18 cellular contexts compared by ENCODE assay signal in genomic region chrX:150989420-150989819, GRCh38. TPM values are rescaled to one million over a fixed set of nuclear protein-coding genes. Genes with fewer than 3 reads are reported as not detected.
DNase-seq lines count a peak whose midpoint lies in the region; ATAC-seq, FAIRE-seq and TF ChIP-seq lines count a peak whose summit lies in the region.
"Had no signal": no experiment of that assay in that cellular context is flagged by ENCODE, and none has a peak within 500 bp of the region (broad histone marks: within the 10 kb centered on the region; RNA-seq: fewer than 3 reads in every experiment).

No MANE protein-coding gene starts in this region.

- peaks cover 4% of the 10 kb centered on the region for H3K27me3 Mint-ChIP-seq in neural crest cell (ENCODE audit: low read depth)
- H3K27me3 Mint-ChIP-seq in activated T-helper 1 cell treated with anti-CD3 and anti-CD28 coated beads, Interleukin-12 subunit alpha, Interleukin-12 subunit beta, Interleukin-2, Interleukin-4 antibody, amounts not matched to agents 30 ng/mL and 10 ng/mL and 1 ng/mL, durations not matched to agents 14 hours and 24 hours and 36 hours (ENCODE audit: insufficient read depth): no peaks in the 10 kb centered on the region

- peak overlapping the region; percentile 64 for H3K4me3 Mint-ChIP-seq in neural crest cell
- no peak overlapping the region for H3K4me3 Mint-ChIP-seq in activated T-helper 1 cell treated with anti-CD3 and anti-CD28 coated beads, Interleukin-12 subunit alpha, Interleukin-12 subunit beta, Interleukin-2, Interleukin-4 antibody, amounts not matched to agents 30 ng/mL and 10 ng/mL and 1 ng/mL, durations not matched to agents 14 hours and 24 hours and 36 hours
- H3K4me3 Mint-ChIP-seq: CD4-positive, alpha-beta T cell had no signal

- H3K9me3 Mint-ChIP-seq in neural crest cell: no peaks in the 10 kb centered on the region
- H3K9me3 Mint-ChIP-seq in activated T-helper 1 cell treated with anti-CD3 and anti-CD28 coated beads, Interleukin-12 subunit alpha, Interleukin-12 subunit beta, Interleukin-2, Interleukin-4 antibody, amounts not matched to agents 30 ng/mL and 10 ng/mL and 1 ng/mL, durations not matched to agents 14 hours and 24 hours and 36 hours: no peaks in the 10 kb centered on the region
- H3K9me3 Mint-ChIP-seq: CD4-positive, alpha-beta T cell; IgD-negative memory B cell had no signal

- TF ChIP-seq RAD21 in A549 (conservative IDR thresholded peaks at IDR 0.05 in 1 of 2, IDR thresholded peaks at IDR 0.05 in 1 of 2) (no peak), GM12878 (IDR thresholded peaks at IDR 0.05; ENCODE audit: insufficient read depth, low read depth, low read length) (no peak)

- H3K27ac ChIP-seq in A549 (no peak overlapping the region), DND-41 (ENCODE audit: low read length) (no peak overlapping the region), GM12878 (ENCODE audit: control insufficient read depth, insufficient read depth) (no peak overlapping the region), Karpas-422 (ENCODE audit: low read length) (no peak overlapping the region)

- H2AFZ ChIP-seq in DND-41 (ENCODE audit: low read depth, low read length): no peak overlapping the region
- H2AFZ ChIP-seq in GM12878 (ENCODE audit: control insufficient read depth, low read depth, low read length): no peak overlapping the region
- no peak overlapping the region for H2AFZ ChIP-seq in Karpas-422 (ENCODE audit: low read length)

- ATAC-seq in A549 (peak in 1 of 2 experiments; percentile 13; a peak in 1 of 6 replicates), DND-41 (ENCODE audit: insufficient read depth, low read depth) (peak; percentile 44), GM12878 (no peak)

- H3K4me1 Mint-ChIP-seq in neural crest cell: peaks cover 14% of the 10 kb centered on the region
- H3K4me1 Mint-ChIP-seq in activated T-helper 1 cell treated with anti-CD3 and anti-CD28 coated beads, Interleukin-12 subunit alpha, Interleukin-12 subunit beta, Interleukin-2, Interleukin-4 antibody, amounts not matched to agents 30 ng/mL and 10 ng/mL and 1 ng/mL, durations not matched to agents 14 hours and 24 hours and 36 hours (ENCODE audit: low read depth): peaks cover 6% of the 10 kb centered on the region
- H3K4me1 Mint-ChIP-seq: IgD-negative memory B cell had no signal

- no peak for TF ChIP-seq POLR2A in A549 (IDR thresholded peaks at IDR 0.05; ENCODE audit: low read length)
- TF ChIP-seq POLR2A in GM12878 (IDR thresholded peaks at IDR 0.05; ENCODE audit: low read depth, low read length): no peak

- CTCF ChIA-PET in A549 (lab: Yijun Ruan, JAX): interaction anchor here (0.9 to 1.2 kb wide), 2 partner anchors 43 to 217 kb away, joined by 3 read pairs; no protein-coding TSS in a partner anchor
- CTCF ChIA-PET in GM12878 (lab: Yijun Ruan, JAX): no interaction called here

- H3K36me3 Mint-ChIP-seq in neural crest cell (ENCODE audit: low read depth): peaks cover 31% of the 10 kb centered on the region
- H3K36me3 Mint-ChIP-seq in activated T-helper 1 cell treated with anti-CD3 and anti-CD28 coated beads, Interleukin-12 subunit alpha, Interleukin-12 subunit beta, Interleukin-2, Interleukin-4 antibody, amounts not matched to agents 30 ng/mL and 10 ng/mL and 1 ng/mL, durations not matched to agents 14 hours and 24 hours and 36 hours (ENCODE audit: low read depth): peaks cover 15% of the 10 kb centered on the region
- H3K36me3 Mint-ChIP-seq: IgD-negative memory B cell had no signal

- H3K4me2 ChIP-seq in A549 (no peak overlapping the region), DND-41 (ENCODE audit: insufficient read depth, low read length) (no peak overlapping the region), GM12878 (ENCODE audit: control insufficient read depth, insufficient read depth) (no peak overlapping the region), Karpas-422 (ENCODE audit: low read depth, low read length, poor library complexity, severe bottlenecking) (no peak overlapping the region)

- no peaks in the 10 kb centered on the region for H3K27me3 ChIP-seq in DND-41 (ENCODE audit: insufficient read depth, low read length, poor library complexity)
- no peaks in the 10 kb centered on the region for H3K27me3 ChIP-seq in GM12878 (replicated peaks in 1 of 2; ENCODE audit: control insufficient read depth in 2 of 2, insufficient read depth in 2 of 2, low read length in 1 of 2)
- H3K27me3 ChIP-seq in Karpas-422 (ENCODE audit: low read length): no peaks in the 10 kb centered on the region
- H3K27me3 ChIP-seq: BE2C had no signal

- no peak for FAIRE-seq in A549 (lab: Jason Lieb, UNC)
- peak; percentile 56 for FAIRE-seq in GM12878 (lab: Jason Lieb, UNC)
- FAIRE-seq: G401.6, HepG2 had no signal

- H3K9ac ChIP-seq in DND-41 (ENCODE audit: low read depth, low read length) (no peak overlapping the region), GM12878 (ENCODE audit: control insufficient read depth, insufficient read depth, low read length) (no peak overlapping the region), Karpas-422 (ENCODE audit: low read length) (no peak overlapping the region)

- TF ChIP-seq CTCF in A549 (IDR thresholded peaks at IDR 0.05) (no peak), DND-41 (IDR thresholded peaks at IDR 0.05; ENCODE audit: borderline replicate concordance, extremely low read depth, low read length, poor library complexity, severe bottlenecking) (no peak), GM12878 (IDR thresholded peaks at IDR 0.05 in 2 of 3, conservative IDR thresholded peaks at IDR 0.05 in 1 of 3; ENCODE audit: control insufficient read depth in 2 of 3, extremely low read depth in 1 of 3, insufficient read depth in 1 of 3, low read depth in 3 of 3, low read length in 3 of 3) (no peak), neural crest cell (conservative IDR thresholded peaks at IDR 0.05) (no peak)

- peaks cover 29% of the 10 kb centered on the region for H3K36me3 ChIP-seq in DND-41 (ENCODE audit: insufficient read depth, low read length)
- H3K36me3 ChIP-seq in GM12878 (ENCODE audit: control insufficient read depth in 2 of 2, insufficient read depth in 2 of 2, low read length in 1 of 2): no peaks in the 10 kb centered on the region; a peak in 2 of 4 replicates
- no peaks in the 10 kb centered on the region for H3K36me3 ChIP-seq in Karpas-422 (ENCODE audit: insufficient read depth, low read length)

- H3K9me3 ChIP-seq in A549 (no peaks in the 10 kb centered on the region), DND-41 (ENCODE audit: insufficient read depth, low read length, severe bottlenecking) (no peaks in the 10 kb centered on the region), GM12878 (replicated peaks; ENCODE audit: control insufficient read depth, insufficient read depth, low read length) (no peaks in the 10 kb centered on the region; the same call in 2 of the 3 replicates), Karpas-422 (ENCODE audit: low read length) (no peaks in the 10 kb centered on the region)
- H3K9me3 ChIP-seq: BE2C, Caco-2, HAP-1 had no signal

- in situ Hi-C loops in GM12878 (cut with MboI): no loop called here

- TF ChIP-seq EP300 in A549 (IDR thresholded peaks at IDR 0.05): no peak
- no peak for TF ChIP-seq EP300 in GM12878 (IDR thresholded peaks at IDR 0.05; ENCODE audit: borderline replicate concordance in 1 of 2, control insufficient read depth in 1 of 2, low read depth in 2 of 2, low read length in 2 of 2)

- DNase-seq in A549 (ENCODE audit: low read depth in 1 of 2, low spot score in 1 of 2) (no peak), DND-41 (no peak), GM12878 (ENCODE audit: low read depth, low spot score) (no peak), neural crest cell (ENCODE audit: low read depth, low spot score) (no peak), Karpas-422 (no peak), RPMI8226 (no peak)
- DNase-seq in activated T-helper 1 cell treated with anti-CD3 and anti-CD28 coated beads, Interleukin-12 subunit alpha, Interleukin-12 subunit beta, Interleukin-2, Interleukin-4 antibody, amounts not matched to agents 30 ng/mL and 10 ng/mL and 1 ng/mL, durations not matched to agents 14 hours and 24 hours and 36 hours (ENCODE audit: low spot score): no peak
- DNase-seq: 8988T; BE2C; C1 segment of cervical spinal cord; Caco-2; CD4-positive, alpha-beta T cell; DMS153; KG1 had no signal

- no TSS peak for BruUV-seq in GM12878 (replicated peaks; lab: Mats Ljungman, UMichigan)

- intact Hi-C loops in GM12878 (cut with micrococcal nuclease; ENCODE audit: unreplicated experiment): loop anchor here (10.0 kb wide), 2 partner anchors 215 to 415 kb away; no protein-coding TSS in a partner anchor
- intact Hi-C loops in activated T-helper 1 cell treated with anti-CD3 and anti-CD28 coated beads, Interleukin-12 subunit alpha, Interleukin-12 subunit beta, Interleukin-2, Interleukin-4 antibody, amounts not matched to agents 30 ng/mL and 10 ng/mL and 1 ng/mL, durations not matched to agents 14 hours and 24 hours and 36 hours (cut with micrococcal nuclease): loop anchor here (10.0 kb wide), 2 partner anchors 1045 to 1485 kb away; partner anchors contain the start of gene IDS

- H3K4me1 ChIP-seq in A549: 0 out of 3 replicates have a peak, but pooled peaks cover 8% of the 10 kb centered on the region
- H3K4me1 ChIP-seq in DND-41 (ENCODE audit: insufficient read depth, low read length): peaks cover 9% of the 10 kb centered on the region
- H3K4me1 ChIP-seq in GM12878 (ENCODE audit: control insufficient read depth, insufficient read depth, low read length): no peaks in the 10 kb centered on the region
- H3K4me1 ChIP-seq in Karpas-422 (ENCODE audit: low read length): peaks cover 4% of the 10 kb centered on the region; the same call in 1 of the 2 replicates
- H3K4me1 ChIP-seq: BE2C, Caco-2 had no signal

- no peaks in the 10 kb centered on the region for H3K9me2 ChIP-seq in Karpas-422 (replicated peaks; ENCODE audit: insufficient read depth, low read length)

- peaks cover 11% of the 10 kb centered on the region for H3K79me2 ChIP-seq in DND-41 (ENCODE audit: insufficient read depth, low read length)
- H3K79me2 ChIP-seq in GM12878 (ENCODE audit: control insufficient read depth, insufficient read depth, low read length): peaks cover 12% of the 10 kb centered on the region
- H3K79me2 ChIP-seq in Karpas-422 (ENCODE audit: low read length): no peaks in the 10 kb centered on the region

- POLR2A ChIA-PET in A549 (lab: Yijun Ruan, JAX) (no interaction called here), GM12878 (lab: Charles Lee) (no interaction called here)

- RAD21 ChIA-PET in GM12878 (lab: Charles Lee; ENCODE audit: unreplicated experiment): no interaction called here

- peaks cover 13% of the 10 kb centered on the region; the same call in 1 of the 2 replicates for H4K20me1 ChIP-seq in DND-41 (ENCODE audit: insufficient read depth, low read length)
- H4K20me1 ChIP-seq in GM12878 (ENCODE audit: control insufficient read depth, insufficient read depth): no peaks in the 10 kb centered on the region
- H4K20me1 ChIP-seq in Karpas-422 (ENCODE audit: insufficient read depth, low read depth, low read length): no peaks in the 10 kb centered on the region

- SMC1A ChIA-PET in GM12878 (lab: Charles Lee; ENCODE audit: uncharacterized antibody, unreplicated experiment): no interaction called here

- H3K4me3 ChIP-seq in A549 (no peak overlapping the region), DND-41 (ENCODE audit: low read depth in 1 of 2, low read length in 2 of 2) (no peak overlapping the region), GM12878 (no peak overlapping the region), Karpas-422 (ENCODE audit: low read length) (no peak overlapping the region)
- H3K4me3 ChIP-seq: HAP-1 had no signal

- H3K27ac Mint-ChIP-seq in neural crest cell (ENCODE audit: unreplicated experiment): no peak overlapping the region
- H3K27ac Mint-ChIP-seq in activated T-helper 1 cell treated with anti-CD3 and anti-CD28 coated beads, Interleukin-12 subunit alpha, Interleukin-12 subunit beta, Interleukin-2, Interleukin-4 antibody, amounts not matched to agents 30 ng/mL and 10 ng/mL and 1 ng/mL, durations not matched to agents 14 hours and 24 hours and 36 hours: no peak overlapping the region
- H3K27ac Mint-ChIP-seq: CD4-positive, alpha-beta T cell; IgD-negative memory B cell had no signal

- 94% methylated on average over 2 of the region's 2 CpGs for WGBS in A549 (ENCODE audit: missing lambda C conversion rate)
- WGBS in GM12878 (ENCODE audit: insufficient coverage, insufficient replicate concordance, low lambda C conversion rate, missing lambda C conversion rate): 39% methylated on average over 2 of the region's 2 CpGs

RNA-seq across cellular contexts. Expression of gene HMGB3, which starts 6.3 kb away (rescaled TPM):
- polyA plus RNA-seq in A549 (2011; rRNA removed) (110 and 142 TPM in 2 replicates), A549 (2017; fragmentation: RNase III; extraction: RNeasy Plus Mini Kit Qiagen cat#74134 plus additional on column Dnase treatment) (94.6 to 121 TPM (median 104 TPM) in 3 replicates), GM12878 (2011; rRNA removed) (28.5 and 46.6 TPM in 2 replicates), GM12878 (2014; fragmentation: Illumina TruSeq; extraction: Trizol) (166 and 182 TPM in 2 replicates), GM12878 (2014; fragmentation: Nextera tagmentation; extraction: Ambion mirVana) (100 to 1,000 TPM; 158 to 167 TPM), GM12878 (2014; rRNA removed) (49.0 and 65.3 TPM in 2 replicates), GM12878 (2016; fragmentation: Nextera tagmentation; extraction: Ambion mirVana) (100 to 1,000 TPM; 136 to 138 TPM)
- polyA plus RNA-seq in A549 (2012; cell fraction: cytosol; rRNA removed): 27.0 and 27.1 TPM in 2 replicates
- polyA plus RNA-seq in A549 (2012; cell fraction: nucleus; rRNA removed): 6.8 and 14.5 TPM in 2 replicates
- 34.7 and 37.6 TPM in 2 replicates for polyA minus RNA-seq in A549 (2011; rRNA and poly(A)+ RNA removed)
- total RNA-seq in GM12878 (2013; cell fraction: nucleolus; rRNA removed): 6.6 and 7.9 TPM in 2 replicates
- total RNA-seq in GM12878 (2014; rRNA removed) (19.1 and 24.9 TPM in 2 replicates), GM12878 (2014; rRNA removed; fragmentation: Illumina TruSeq; extraction: Trizol) (82.7 and 88.3 TPM in 2 replicates), GM12878 (2021) (48.5 and 56.4 TPM in 2 replicates), neural crest cell (275 and 277 TPM in 2 replicates)
- 45.0 TPM for polyA plus RNA-seq in GM12878 (2011; ENCODE audit: low read depth)
- polyA plus RNA-seq in GM12878 (2011; cell fraction: cytosol; rRNA removed): 7.9 and 9.3 TPM in 2 replicates
- polyA plus RNA-seq in GM12878 (2011; cell fraction: nucleus; rRNA removed): 12.0 and 17.0 TPM in 2 replicates
- 40.2 and 49.8 TPM in 2 replicates for polyA plus RNA-seq in GM12878 (2012)
- polyA minus RNA-seq in GM12878 (2011; rRNA and poly(A)+ RNA removed): 8.4 and 12.7 TPM in 2 replicates
- polyA minus RNA-seq in GM12878 (2011; cell fraction: cytosol; rRNA and poly(A)+ RNA removed): 5.7 and 10.8 TPM in 2 replicates
- 8.7 and 11.6 TPM in 2 replicates for polyA minus RNA-seq in GM12878 (2011; cell fraction: nucleus; rRNA and poly(A)+ RNA removed)
- total RNA-seq in Karpas-422 (2014; rRNA removed; shearing (Covaris generic); ENCODE audit: low replicate concordance): 8.2 and 9.0 TPM in 2 replicates
- 29.6 and 32.3 TPM in 2 replicates for total RNA-seq in activated T-helper 1 cell treated with anti-CD3 and anti-CD28 coated beads, Interleukin-12 subunit alpha, Interleukin-12 subunit beta, Interleukin-2, Interleukin-4 antibody, amounts not matched to agents 30 ng/mL and 10 ng/mL and 1 ng/mL, durations not matched to agents 14 hours and 24 hours and 36 hours
